ENCODE assay signal across 16 cellular contexts in genomic region chr5:114243281-114243982, GRCh38.
A peak's percentile ranks its signal among the peaks of the same experiment; 100 is the strongest.
DNase-seq lines count a peak whose midpoint lies in the region; ATAC-seq and TF ChIP-seq lines count a peak whose summit lies in the region.
"Had no signal": no experiment of that assay in that cellular context is flagged by ENCODE, and none has a peak within 500 bp of the region (broad histone marks: within the 10 kb centered on the region; RNA-seq: fewer than 3 reads in every experiment).

No MANE protein-coding gene starts in this region.

- CTCF ChIA-PET in SK-N-SH (lab: Yijun Ruan, JAX): interaction anchor here (0.6 kb wide), 1 partner anchor 194 kb away, joined by 3 read pairs; no protein-coding TSS in a partner anchor

- WGBS in SK-N-SH (ENCODE audit: low lambda C conversion rate): 15% methylated on average over 8 of the region's 8 CpGs

- H3K4me1 Mint-ChIP-seq in stimulated activated effector memory CD8-positive, alpha-beta T cell treated with anti-CD3 and anti-CD28 coated beads, Interleukin-12 subunit alpha, Interleukin-12 subunit beta, amount 100 ng/mL, for 72 hours: no peaks in the 10 kb centered on the region
- H3K4me1 Mint-ChIP-seq in activated T-helper 1 cell treated with anti-CD3 and anti-CD28 coated beads, Interleukin-12 subunit alpha, Interleukin-12 subunit beta, Interleukin-2, Interleukin-4 antibody, amounts not matched to agents 30 ng/mL and 10 ng/mL and 1 ng/mL, durations not matched to agents 14 hours and 24 hours and 36 hours (ENCODE audit: low read depth): no peaks in the 10 kb centered on the region

- H3K4me1 ChIP-seq in SK-N-SH (ENCODE audit: control insufficient read depth in 1 of 2, insufficient read depth in 2 of 2, low read depth in 1 of 2, low read length in 1 of 2) (no peaks in the 10 kb centered on the region), OCI-LY3 (ENCODE audit: low read length) (peaks cover 17% of the 10 kb centered on the region)
- H3K4me1 ChIP-seq: tibial nerve had no signal

- H3K36me3 Mint-ChIP-seq in stimulated activated effector memory CD8-positive, alpha-beta T cell treated with anti-CD3 and anti-CD28 coated beads, Interleukin-12 subunit alpha, Interleukin-12 subunit beta, amount 100 ng/mL, for 72 hours: no peaks in the 10 kb centered on the region
- no peaks in the 10 kb centered on the region for H3K36me3 Mint-ChIP-seq in activated T-helper 1 cell treated with anti-CD3 and anti-CD28 coated beads, Interleukin-12 subunit alpha, Interleukin-12 subunit beta, Interleukin-2, Interleukin-4 antibody, amounts not matched to agents 30 ng/mL and 10 ng/mL and 1 ng/mL, durations not matched to agents 14 hours and 24 hours and 36 hours (ENCODE audit: low read depth)

- no peaks in the 10 kb centered on the region; the same call in 1 of the 2 replicates for H3K9me3 ChIP-seq in SK-N-SH
- H3K9me3 ChIP-seq in OCI-LY3 (ENCODE audit: insufficient read depth, low read length): no peaks in the 10 kb centered on the region
- H3K9me3 ChIP-seq: tibial nerve had no signal

- TF ChIP-seq RAD21 in SK-N-SH (IDR thresholded peaks at IDR 0.05; ENCODE audit: low read length): no peak

- H3K27me3 ChIP-seq in SK-N-SH (ENCODE audit: insufficient read depth) (no peaks in the 10 kb centered on the region), OCI-LY3 (ENCODE audit: low read depth, low read length) (no peaks in the 10 kb centered on the region)
- H3K27me3 ChIP-seq: tibial nerve had no signal

- no peaks in the 10 kb centered on the region for H3K9me2 ChIP-seq in SK-N-SH

- H4K20me1 ChIP-seq in SK-N-SH (ENCODE audit: insufficient read depth): no peaks in the 10 kb centered on the region
- H4K20me1 ChIP-seq in OCI-LY3 (ENCODE audit: insufficient read depth, low read length): no peaks in the 10 kb centered on the region

- H2AFZ ChIP-seq in SK-N-SH (ENCODE audit: low read depth) (peak overlapping the region; percentile 78; the same call in 1 of the 2 replicates), OCI-LY3 (ENCODE audit: low read depth, low read length) (no peak overlapping the region)
- H2AFZ ChIP-seq: PC-9 had no signal

- POLR2A ChIA-PET in SK-N-SH (lab: Yijun Ruan, JAX): no interaction called here

- intact Hi-C loops in activated T-helper 1 cell treated with anti-CD3 and anti-CD28 coated beads, Interleukin-12 subunit alpha, Interleukin-12 subunit beta, Interleukin-2, Interleukin-4 antibody, amounts not matched to agents 30 ng/mL and 10 ng/mL and 1 ng/mL, durations not matched to agents 14 hours and 24 hours and 36 hours (cut with micrococcal nuclease): no loop called here

- H3K4me2 ChIP-seq in SK-N-SH (peak overlapping the region; percentile 16; the same call in 1 of the 2 replicates), OCI-LY3 (ENCODE audit: low read length) (peak overlapping the region; percentile 27; the same call in 1 of the 2 replicates)
- H3K4me2 ChIP-seq: PC-9 had no signal

- peaks cover 11% of the 10 kb centered on the region for H3K9me3 Mint-ChIP-seq in stimulated activated effector memory CD8-positive, alpha-beta T cell treated with anti-CD3 and anti-CD28 coated beads, Interleukin-12 subunit alpha, Interleukin-12 subunit beta, amount 100 ng/mL, for 72 hours
- H3K9me3 Mint-ChIP-seq in activated T-helper 1 cell treated with anti-CD3 and anti-CD28 coated beads, Interleukin-12 subunit alpha, Interleukin-12 subunit beta, Interleukin-2, Interleukin-4 antibody, amounts not matched to agents 30 ng/mL and 10 ng/mL and 1 ng/mL, durations not matched to agents 14 hours and 24 hours and 36 hours: no peaks in the 10 kb centered on the region
- H3K9me3 Mint-ChIP-seq: activated CD8-positive, alpha-beta T cell treated with anti-CD3 and anti-CD28 coated beads for 36 hours had no signal

- no peak overlapping the region for H3K27ac Mint-ChIP-seq in stimulated activated effector memory CD8-positive, alpha-beta T cell treated with anti-CD3 and anti-CD28 coated beads, Interleukin-12 subunit alpha, Interleukin-12 subunit beta, amount 100 ng/mL, for 72 hours
- H3K27ac Mint-ChIP-seq in activated T-helper 1 cell treated with anti-CD3 and anti-CD28 coated beads, Interleukin-12 subunit alpha, Interleukin-12 subunit beta, Interleukin-2, Interleukin-4 antibody, amounts not matched to agents 30 ng/mL and 10 ng/mL and 1 ng/mL, durations not matched to agents 14 hours and 24 hours and 36 hours: no peak overlapping the region
- H3K27ac Mint-ChIP-seq: activated CD8-positive, alpha-beta T cell treated with anti-CD3 and anti-CD28 coated beads for 36 hours had no signal

- H3K27ac ChIP-seq in SK-N-SH (ENCODE audit: low read depth in 2 of 2, low read length in 1 of 2) (peak overlapping the region in 1 of 2 experiments; percentile 16; a peak in 1 of 4 replicates), OCI-LY3 (ENCODE audit: low read length) (peak overlapping the region; percentile 56)
- H3K27ac ChIP-seq: 22Rv1, epithelial cell of prostate, PC-9, tibial nerve had no signal

- no peaks in the 10 kb centered on the region for H3K27me3 Mint-ChIP-seq in activated T-helper 1 cell treated with anti-CD3 and anti-CD28 coated beads, Interleukin-12 subunit alpha, Interleukin-12 subunit beta, Interleukin-2, Interleukin-4 antibody, amounts not matched to agents 30 ng/mL and 10 ng/mL and 1 ng/mL, durations not matched to agents 14 hours and 24 hours and 36 hours (ENCODE audit: insufficient read depth)
- H3K27me3 Mint-ChIP-seq: activated CD8-positive, alpha-beta T cell treated with anti-CD3 and anti-CD28 coated beads for 36 hours had no signal

- H3K36me3 ChIP-seq in SK-N-SH (replicated peaks in 1 of 2; ENCODE audit: control insufficient read depth in 1 of 2, insufficient read depth in 2 of 2, low read length in 1 of 2) (no peaks in the 10 kb centered on the region), OCI-LY3 (replicated peaks; ENCODE audit: low read depth, low read length) (no peaks in the 10 kb centered on the region)
- H3K36me3 ChIP-seq: tibial nerve had no signal

- H3K4me3 ChIP-seq in SK-N-SH (ENCODE audit: low read depth in 2 of 2, low read length in 1 of 2) (no peak overlapping the region), OCI-LY3 (ENCODE audit: low read length) (no peak overlapping the region)
- H3K4me3 ChIP-seq: PC-9, tibial nerve had no signal

- no peaks in the 10 kb centered on the region for H3F3A ChIP-seq in SK-N-SH (replicated peaks; ENCODE audit: insufficient read depth)

- no peaks in the 10 kb centered on the region for H3K79me2 ChIP-seq in SK-N-SH (ENCODE audit: insufficient read depth)
- no peaks in the 10 kb centered on the region for H3K79me2 ChIP-seq in OCI-LY3 (ENCODE audit: low read length)

- ATAC-seq in SK-N-SH treated with all-trans-retinoic acid at 6 μM for 48 hours (no peak), GM21381 (IDR thresholded peaks at IDR 0.05; ENCODE audit: unreplicated experiment) (no peak)
- ATAC-seq in stimulated activated effector memory CD8-positive, alpha-beta T cell treated with anti-CD3 and anti-CD28 coated beads, Interleukin-12 subunit alpha, Interleukin-12 subunit beta, amount 100 ng/mL, for 72 hours: no peak
- ATAC-seq: activated CD8-positive, alpha-beta T cell treated with anti-CD3 and anti-CD28 coated beads for 36 hours had no signal

- no peak for TF ChIP-seq EP300 in SK-N-SH (IDR thresholded peaks at IDR 0.05; ENCODE audit: borderline replicate concordance in 1 of 2, low read depth in 1 of 2, low read length in 1 of 2)

- H3K9ac ChIP-seq in SK-N-SH: no peak overlapping the region
- H3K9ac ChIP-seq in OCI-LY3 (ENCODE audit: low read length): no peak overlapping the region

- no peak for TF ChIP-seq CTCF in SK-N-SH (IDR thresholded peaks at IDR 0.05)
- TF ChIP-seq CTCF in OCI-LY3 (IDR thresholded peaks at IDR 0.05; ENCODE audit: low read depth, low read length): no peak

- no peak overlapping the region for H3K4me3 Mint-ChIP-seq in stimulated activated effector memory CD8-positive, alpha-beta T cell treated with anti-CD3 and anti-CD28 coated beads, Interleukin-12 subunit alpha, Interleukin-12 subunit beta, amount 100 ng/mL, for 72 hours
- H3K4me3 Mint-ChIP-seq in activated T-helper 1 cell treated with anti-CD3 and anti-CD28 coated beads, Interleukin-12 subunit alpha, Interleukin-12 subunit beta, Interleukin-2, Interleukin-4 antibody, amounts not matched to agents 30 ng/mL and 10 ng/mL and 1 ng/mL, durations not matched to agents 14 hours and 24 hours and 36 hours: no peak overlapping the region
- H3K4me3 Mint-ChIP-seq: activated CD8-positive, alpha-beta T cell treated with anti-CD3 and anti-CD28 coated beads for 36 hours had no signal

- DNase-seq in SK-N-SH (no peak), fibroblast of peridontal ligament (ENCODE audit: extremely low read depth) (peak; percentile 84), smooth muscle cell of the brain vasculature (ENCODE audit: low read depth, low spot score) (peak; percentile 9)
- no peak for DNase-seq in stimulated activated effector memory CD8-positive, alpha-beta T cell treated with anti-CD3 and anti-CD28 coated beads, Interleukin-12 subunit alpha, Interleukin-12 subunit beta, amount 100 ng/mL, for 72 hours (ENCODE audit: low spot score in 2 of 2)
- no peak for DNase-seq in activated T-helper 1 cell treated with anti-CD3 and anti-CD28 coated beads, Interleukin-12 subunit alpha, Interleukin-12 subunit beta, Interleukin-2, Interleukin-4 antibody, amounts not matched to agents 30 ng/mL and 10 ng/mL and 1 ng/mL, durations not matched to agents 14 hours and 24 hours and 36 hours (ENCODE audit: low spot score)
- DNase-seq: activated CD8-positive, alpha-beta T cell treated with anti-CD3 and anti-CD28 coated beads for 36 hours; amygdala; NCI-H1694; NCI-H510A treated with DMSO at 0.1 percent for 48 hours; PC-9 had no signal

TF ChIP-seq in SK-N-SH, 30 proteins besides CTCF, POLR2A, EP300 and RAD21 (continues in another document):
- no peak for TF ChIP-seq PBX3 (IDR thresholded peaks at IDR 0.05)

TF ChIP-seq in SK-N-SH treated with all-trans-retinoic acid at 6 μM for 48 hours, 23 proteins besides CTCF, POLR2A, EP300 and RAD21:
- TF ChIP-seq SNAI2 (CRISPR knock-in tag; IDR thresholded peaks at IDR 0.05) (no peak), ZFP30 (CRISPR knock-in tag; IDR thresholded peaks at IDR 0.05) (no peak), ISL1 (CRISPR knock-in tag; IDR thresholded peaks at IDR 0.05) (no peak)

Comparison
In these comparisons a context has a peak if more than half of its experiments do, and no peak if none do; other contexts are left out.
1. DNase-seq: peak in fibroblast of peridontal ligament (single experiment) and smooth muscle cell of the brain vasculature (single experiment); none in SK-N-SH (single experiment), stimulated activated effector memory CD8-positive, alpha-beta T cell treated with anti-CD3 and anti-CD28 coated beads, Interleukin-12 subunit alpha, Interleukin-12 subunit beta, amount 100 ng/mL, for 72 hours (0 of 2) and activated T-helper 1 cell treated with anti-CD3 and anti-CD28 coated beads, Interleukin-12 subunit alpha, Interleukin-12 subunit beta, Interleukin-2, Interleukin-4 antibody, amounts not matched to agents 30 ng/mL and 10 ng/mL and 1 ng/mL, durations not matched to agents 14 hours and 24 hours and 36 hours (single experiment).